8 cellular contexts compared by ENCODE assay signal in genomic region chr3:48989796-48990635, GRCh38. TPM values are rescaled to one million over a fixed set of nuclear protein-coding genes. Genes with fewer than 3 reads are reported as not detected.
DNase-seq lines count a peak whose midpoint lies in the region; ATAC-seq and TF ChIP-seq lines count a peak whose summit lies in the region.

A gene with protein sequence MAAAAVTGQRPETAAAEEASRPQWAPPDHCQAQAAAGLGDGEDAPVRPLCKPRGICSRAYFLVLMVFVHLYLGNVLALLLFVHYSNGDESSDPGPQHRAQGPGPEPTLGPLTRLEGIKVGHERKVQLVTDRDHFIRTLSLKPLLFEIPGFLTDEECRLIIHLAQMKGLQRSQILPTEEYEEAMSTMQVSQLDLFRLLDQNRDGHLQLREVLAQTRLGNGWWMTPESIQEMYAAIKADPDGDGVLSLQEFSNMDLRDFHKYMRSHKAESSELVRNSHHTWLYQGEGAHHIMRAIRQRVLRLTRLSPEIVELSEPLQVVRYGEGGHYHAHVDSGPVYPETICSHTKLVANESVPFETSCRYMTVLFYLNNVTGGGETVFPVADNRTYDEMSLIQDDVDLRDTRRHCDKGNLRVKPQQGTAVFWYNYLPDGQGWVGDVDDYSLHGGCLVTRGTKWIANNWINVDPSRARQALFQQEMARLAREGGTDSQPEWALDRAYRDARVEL (plus strand): TSS chr3:48990241. CDS start chr3:48990257, 16 bp downstream.

- H3K36me3 Mint-ChIP-seq in activated naive CD8-positive, alpha-beta T cell treated with anti-CD3 and anti-CD28 coated beads, Interleukin-2, amount 10 ng/mL, durations not matched to agents 7 days and 5 days: peaks cover 4% of the 10 kb centered on the region

- H3K4me1 Mint-ChIP-seq in activated naive CD8-positive, alpha-beta T cell treated with anti-CD3 and anti-CD28 coated beads, Interleukin-2, amount 10 ng/mL, durations not matched to agents 7 days and 5 days: peaks cover 38% of the 10 kb centered on the region

- H3K9ac ChIP-seq in SU-DHL-6 (ENCODE audit: low read length): peak within 1 kb of the TSS; percentile 70
- H3K9ac ChIP-seq in parathyroid adenoma: peak within 1 kb of the TSS; percentile 79

- peak; percentile 15 for TF ChIP-seq CTCF in SU-DHL-6 (IDR thresholded peaks at IDR 0.05; ENCODE audit: insufficient read depth, low read length, poor library complexity, severe bottlenecking)
- TF ChIP-seq CTCF in parathyroid adenoma (IDR thresholded peaks at IDR 0.05): peak; percentile 55
- peak in 2 of 6 experiments; percentile 34 to 36 for TF ChIP-seq CTCF in thyroid gland (IDR thresholded peaks at IDR 0.05)

- no peaks in the 10 kb centered on the region for H3K27me3 ChIP-seq in SU-DHL-6 (ENCODE audit: low read length)
- no peaks in the 10 kb centered on the region for H3K27me3 ChIP-seq in parathyroid adenoma (ENCODE audit: control insufficient read depth, insufficient read depth, low read length)
- no peaks in the 10 kb centered on the region for H3K27me3 ChIP-seq in thyroid gland

- H3K27ac Mint-ChIP-seq in activated naive CD8-positive, alpha-beta T cell treated with anti-CD3 and anti-CD28 coated beads, Interleukin-2, amount 10 ng/mL, durations not matched to agents 7 days and 5 days: peak within 1 kb of the TSS; percentile 91

- in situ Hi-C loops in KBM-7 (cut with MboI; ENCODE audit: low pct_unique_long_range_greater_than_20kb, low sequenced_read_pairs): no loop called here

- peaks cover 9% of the 10 kb centered on the region; the same call in 1 of the 2 replicates for H3F3A ChIP-seq in SU-DHL-6 (ENCODE audit: insufficient read depth)

- peak; percentile 32 for DNase-seq in COLO829 (ENCODE audit: low spot score)
- peak; percentile 83 for DNase-seq in KBM-7
- peak; percentile 84 for DNase-seq in activated naive CD8-positive, alpha-beta T cell treated with anti-CD3 and anti-CD28 coated beads, Interleukin-2, amount 10 ng/mL, durations not matched to agents 7 days and 5 days
- DNase-seq in head of caudate nucleus: peak; percentile 83 to 98 (median 92)
- peak; percentile 88 to 89 for DNase-seq in thyroid gland

- H3K4me1 ChIP-seq in parathyroid adenoma (peaks cover 20% of the 10 kb centered on the region), thyroid gland (peaks cover 16 to 18% of the 10 kb centered on the region in 2 donors)

- H3K36me3 ChIP-seq in SU-DHL-6 (ENCODE audit: low read length): no peaks in the 10 kb centered on the region
- no peaks in the 10 kb centered on the region for H3K36me3 ChIP-seq in parathyroid adenoma (ENCODE audit: control insufficient read depth, insufficient read depth, low read length)
- H3K36me3 ChIP-seq in thyroid gland: peaks cover 0 to 7% of the 10 kb centered on the region in 2 donors

- peak; percentile 20 to 47 for TF ChIP-seq POLR2A in thyroid gland (IDR thresholded peaks at IDR 0.05)

- peak within 1 kb of the TSS; percentile 88 for H3K4me3 Mint-ChIP-seq in activated naive CD8-positive, alpha-beta T cell treated with anti-CD3 and anti-CD28 coated beads, Interleukin-2, amount 10 ng/mL, durations not matched to agents 7 days and 5 days

- H2AFZ ChIP-seq in SU-DHL-6 (ENCODE audit: low read depth, low read length, severe bottlenecking) (peak within 1 kb of the TSS; percentile 64), parathyroid adenoma (peak within 1 kb of the TSS; percentile 92)

- no peaks in the 10 kb centered on the region for H3K27me3 Mint-ChIP-seq in activated naive CD8-positive, alpha-beta T cell treated with anti-CD3 and anti-CD28 coated beads, Interleukin-2, amount 10 ng/mL, durations not matched to agents 7 days and 5 days

- peak within 1 kb of the TSS; percentile 60 for H3K4me3 ChIP-seq in SU-DHL-6 (ENCODE audit: insufficient read depth, low read length, poor library complexity, severe bottlenecking)
- H3K4me3 ChIP-seq in parathyroid adenoma (ENCODE audit: low read depth, low read length): peak within 1 kb of the TSS; percentile 65
- peak within 1 kb of the TSS; percentile 40 to 80 (median 64) for H3K4me3 ChIP-seq in thyroid gland (replicated peaks in 1 of 3)

- peak within 1 kb of the TSS; percentile 65 for H3K27ac ChIP-seq in SU-DHL-6 (ENCODE audit: low read depth, low read length)
- H3K27ac ChIP-seq in parathyroid adenoma: peak within 1 kb of the TSS; percentile 84
- H3K27ac ChIP-seq in thyroid gland: peak within 1 kb of the TSS; percentile 81 to 83 (median 82)

- no peaks in the 10 kb centered on the region for H3K9me2 ChIP-seq in SU-DHL-6 (replicated peaks; ENCODE audit: insufficient read depth, low read length)

- ATAC-seq in GM21360 (IDR thresholded peaks at IDR 0.05; ENCODE audit: unreplicated experiment): peak; percentile 49
- ATAC-seq in activated naive CD8-positive, alpha-beta T cell treated with anti-CD3 and anti-CD28 coated beads, Interleukin-2, amount 10 ng/mL, durations not matched to agents 7 days and 5 days (ENCODE audit: low read depth): peak; percentile 81

- WGBS in thyroid gland, 2 donors: 0% methylated on average over 26 of the region's 91 CpGs; no CpG with 5 or more reads in 1 of the 2 donors

- POLR2A ChIA-PET in activated naive CD8-positive, alpha-beta T cell treated with anti-CD3 and anti-CD28 coated beads, Interleukin-2, amount 10 ng/mL, durations not matched to agents 7 days and 5 days (lab: Charles Lee): interaction anchor here (0.8 to 5.9 kb wide), 10 partner anchors 11 to 350 kb away, joined by 3 to 129 read pairs (median 8); partner anchors contain the start of genes ARIH2, DALRD3, IMPDH2 and NDUFAF3

- H3K4me2 ChIP-seq in SU-DHL-6 (ENCODE audit: low read depth, low read length, poor library complexity, severe bottlenecking): peak within 1 kb of the TSS; percentile 76
- H3K4me2 ChIP-seq in parathyroid adenoma (ENCODE audit: low read length): peak within 1 kb of the TSS; percentile 79

- intact Hi-C loops in head of caudate nucleus (cut with DNase I) (loop anchor here (5.0 kb wide), 1 partner anchor 32 kb away; the partner anchor contains the start of gene NDUFAF3), thyroid gland (cut with DNase I) (no loop called here)

- no peaks in the 10 kb centered on the region for H3K9me3 Mint-ChIP-seq in activated naive CD8-positive, alpha-beta T cell treated with anti-CD3 and anti-CD28 coated beads, Interleukin-2, amount 10 ng/mL, durations not matched to agents 7 days and 5 days

- no peaks in the 10 kb centered on the region for H4K20me1 ChIP-seq in SU-DHL-6 (ENCODE audit: low read depth, low read length)

- H3K79me2 ChIP-seq in SU-DHL-6 (ENCODE audit: insufficient read depth, low read length): peaks cover 20% of the 10 kb centered on the region
- peaks cover 21% of the 10 kb centered on the region for H3K79me2 ChIP-seq in parathyroid adenoma

- H3K9me3 ChIP-seq in SU-DHL-6 (ENCODE audit: insufficient read depth, low read length) (no peaks in the 10 kb centered on the region), parathyroid adenoma (ENCODE audit: control insufficient read depth, low read length) (no peaks in the 10 kb centered on the region), thyroid gland (no peaks in the 10 kb centered on the region)

RNA-seq across cellular contexts. Expression of the gene that starts here (rescaled TPM):
- 10 to 100 TPM; 57.4 to 57.7 TPM for total RNA-seq in activated naive CD8-positive, alpha-beta T cell treated with anti-CD3 and anti-CD28 coated beads, Interleukin-2, amount 10 ng/mL, durations not matched to agents 7 days and 5 days
- 100 to 1,000 TPM in 1 of 4 donors, 10 to 100 TPM in 3; 73.5 to 117 (median 95.0) TPM for total RNA-seq in thyroid gland

Comparison
In these comparisons a context has a peak if more than half of its experiments do, and no peak if none do; other contexts are left out.
1. Peak in every context shown above with its lines: DNase-seq, ATAC-seq, H3K4me3 ChIP-seq and H3K27ac ChIP-seq.
2. DNase-seq: peak in every context shown above with its lines; median percentile 92 in head of caudate nucleus; 88 in thyroid gland; 84 in activated naive CD8-positive, alpha-beta T cell treated with anti-CD3 and anti-CD28 coated beads, Interleukin-2, amount 10 ng/mL, durations not matched to agents 7 days and 5 days; 83 in KBM-7; 32 in COLO829.